1 cellular context compared by ENCODE assay signal in genomic region chr5:96975656-96976055, GRCh38.
TF ChIP-seq lines count a peak whose summit lies in the region.

No MANE protein-coding gene starts in this region.

TF ChIP-seq in SK-N-SH, 30 proteins besides CTCF, POLR2A, EP300 and RAD21 (continued from another document):
- TF ChIP-seq ZBTB33 (IDR thresholded peaks at IDR 0.05; ENCODE audit: borderline replicate concordance, low read depth) = no peak
